15 cellular contexts compared by ENCODE assay signal in the genomic region with DNA sequence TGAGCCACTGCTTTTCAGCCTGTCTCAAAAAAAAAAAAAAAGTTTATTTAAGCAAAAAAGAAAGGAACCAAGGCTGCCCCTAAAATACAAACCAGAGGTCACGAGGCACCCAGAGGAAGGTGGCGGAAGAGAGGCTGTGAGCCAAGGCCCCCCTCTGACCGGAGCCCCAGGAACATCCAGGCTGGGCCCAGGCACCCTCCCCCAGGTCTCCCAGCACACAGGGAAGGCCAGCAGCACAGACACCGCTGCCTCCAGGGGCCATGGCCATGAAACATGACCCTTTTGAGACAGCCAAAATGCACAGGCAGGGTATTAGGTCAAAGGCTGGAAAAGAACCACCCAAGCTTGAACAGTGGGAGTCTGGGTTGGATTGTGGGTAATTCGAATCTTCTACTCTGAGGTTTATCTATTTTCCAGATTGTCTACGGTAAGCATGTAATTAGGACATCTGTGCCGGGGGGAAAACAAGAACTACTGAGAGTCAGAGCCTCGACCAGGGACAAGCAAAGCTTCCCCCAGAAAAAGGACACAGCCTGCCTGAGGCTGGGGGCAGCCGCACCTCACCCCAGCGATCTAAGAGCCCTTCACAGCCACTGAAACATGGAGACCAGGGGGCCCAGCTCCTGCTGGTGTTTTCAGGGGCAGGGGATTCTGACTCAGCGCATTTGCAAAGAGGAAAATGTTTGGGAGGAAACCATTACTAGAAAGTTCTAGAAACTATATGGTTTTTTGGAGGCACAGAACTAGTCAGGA. TPM values are rescaled to one million over a fixed set of nuclear protein-coding genes. Genes with fewer than 3 reads are reported as not detected.
DNase-seq lines count a peak whose midpoint lies in the region; ATAC-seq and TF ChIP-seq lines count a peak whose summit lies in the region.
"Had no signal": no experiment of that assay in that cellular context is flagged by ENCODE, and none has a peak within 500 bp of the region (broad histone marks: within the 10 kb centered on the region; RNA-seq: fewer than 3 reads in every experiment).

No MANE protein-coding gene starts in this region.

- CTCF ChIA-PET in CD8-positive, alpha-beta memory T cell (lab: Charles Lee): no interaction called here
- CTCF ChIA-PET in T-cell (lab: Charles Lee): interaction anchor here in 1 of 2 donors (0.6 kb wide), 1 partner anchor 85 kb away, joined by 4 read pairs; no protein-coding TSS in a partner anchor

- peak overlapping the region in 1 of 8 donors; percentile 73 for H3K27ac Mint-ChIP-seq in CD8-positive, alpha-beta memory T cell
- H3K27ac Mint-ChIP-seq in T-cell (peak overlapping the region; percentile 31 to 39), progenitor cell of endocrine pancreas (peak overlapping the region; percentile 89)

- POLR2A ChIA-PET in CD8-positive, alpha-beta memory T cell (lab: Charles Lee): interaction anchor here (0.5 kb wide), 1 partner anchor 28 kb away, joined by 7 read pairs; no protein-coding TSS in a partner anchor
- POLR2A ChIA-PET in T-cell (lab: Charles Lee): interaction anchor here in 1 of 2 donors (0.6 kb wide), 1 partner anchor 1201 kb away, joined by 3 read pairs; no protein-coding TSS in a partner anchor

- H3K27me3 ChIP-seq in CD8-positive, alpha-beta memory T cell (ENCODE audit: insufficient read depth, low read length, poor library complexity, severe bottlenecking): no peaks in the 10 kb centered on the region
- H3K27me3 ChIP-seq: BLaER1 had no signal

- peaks cover 7% of the 10 kb centered on the region for H3K4me1 ChIP-seq in CD8-positive, alpha-beta memory T cell (ENCODE audit: insufficient read depth, low read length)

- ATAC-seq in T-cell (replicated peaks in 1 of 4) (no peak), GM21360 (IDR thresholded peaks at IDR 0.05; ENCODE audit: unreplicated experiment) (no peak)
- ATAC-seq: stimulated activated effector memory CD8-positive, alpha-beta T cell treated with anti-CD3 and anti-CD28 coated beads, Interleukin-12 subunit alpha, Interleukin-12 subunit beta, amount 100 ng/mL, for 72 hours had no signal

- no peaks in the 10 kb centered on the region for H3K36me3 ChIP-seq in CD8-positive, alpha-beta memory T cell (ENCODE audit: insufficient read depth, low read length)
- H3K36me3 ChIP-seq: WERI-Rb-1 had no signal

- peaks cover 4 to 6% of the 10 kb centered on the region in 2 donors for H3K27me3 Mint-ChIP-seq in CD8-positive, alpha-beta memory T cell
- H3K27me3 Mint-ChIP-seq in T-cell: no peaks in the 10 kb centered on the region
- H3K27me3 Mint-ChIP-seq in progenitor cell of endocrine pancreas: peaks cover 7% of the 10 kb centered on the region

- H3K4me1 Mint-ChIP-seq in CD8-positive, alpha-beta memory T cell: peaks cover 0 to 8% (median 5%) of the 10 kb centered on the region in 3 donors
- H3K4me1 Mint-ChIP-seq in T-cell (peaks cover 8 to 12% (median 9%) of the 10 kb centered on the region in 3 donors), progenitor cell of endocrine pancreas (ENCODE audit: low read depth) (peaks cover 6% of the 10 kb centered on the region)

- no peaks in the 10 kb centered on the region for H3K9me3 Mint-ChIP-seq in CD8-positive, alpha-beta memory T cell
- no peaks in the 10 kb centered on the region for H3K9me3 Mint-ChIP-seq in T-cell
- no peaks in the 10 kb centered on the region for H3K9me3 Mint-ChIP-seq in progenitor cell of endocrine pancreas (ENCODE audit: low read depth)
- H3K9me3 Mint-ChIP-seq: stimulated activated effector memory CD8-positive, alpha-beta T cell treated with anti-CD3 and anti-CD28 coated beads, Interleukin-12 subunit alpha, Interleukin-12 subunit beta, amount 100 ng/mL, for 72 hours had no signal

- H3K36me3 Mint-ChIP-seq in CD8-positive, alpha-beta memory T cell: no peaks in the 10 kb centered on the region
- H3K36me3 Mint-ChIP-seq in T-cell (no peaks in the 10 kb centered on the region), progenitor cell of endocrine pancreas (ENCODE audit: insufficient read depth) (no peaks in the 10 kb centered on the region)

- H3K27ac ChIP-seq in CD8-positive, alpha-beta memory T cell (ENCODE audit: low read depth, low read length): peak overlapping the region; percentile 9
- H3K27ac ChIP-seq: BLaER1, WERI-Rb-1 had no signal

- TF ChIP-seq CTCF in progenitor cell of endocrine pancreas (IDR thresholded peaks at IDR 0.05; ENCODE audit: unreplicated experiment): no peak

- no peaks in the 10 kb centered on the region for H3K9me3 ChIP-seq in CD8-positive, alpha-beta memory T cell (ENCODE audit: low read length)
- H3K9me3 ChIP-seq: BLaER1 had no signal

- H3K4me3 ChIP-seq in CD8-positive, alpha-beta memory T cell (ENCODE audit: low read length): no peak overlapping the region
- H3K4me3 ChIP-seq: BLaER1 had no signal

- peak overlapping the region in 2 of 7 donors; percentile 28 to 39 for H3K4me3 Mint-ChIP-seq in CD8-positive, alpha-beta memory T cell
- H3K4me3 Mint-ChIP-seq in T-cell: no peak overlapping the region
- H3K4me3 Mint-ChIP-seq in progenitor cell of endocrine pancreas (ENCODE audit: low read depth): no peak overlapping the region
- H3K4me3 Mint-ChIP-seq: stimulated activated effector memory CD8-positive, alpha-beta T cell treated with anti-CD3 and anti-CD28 coated beads, Interleukin-12 subunit alpha, Interleukin-12 subunit beta, amount 100 ng/mL, for 72 hours had no signal

- no peak for DNase-seq in CD8-positive, alpha-beta memory T cell
- no peak for DNase-seq in T-cell
- DNase-seq in islet precursor cell: peak; percentile 72
- no peak for DNase-seq in progenitor cell of endocrine pancreas (ENCODE audit: low spot score, unreplicated experiment)
- no peak for DNase-seq in mesenteric fat pad (ENCODE audit: low spot score)
- no peak for DNase-seq in GOT3 (lab: John Stamatoyannopoulos, UW)
- DNase-seq in NCI-H748 treated with DMSO at 0.1 percent for 48 hours (lab: John Stamatoyannopoulos, UW): no peak
- DNase-seq: GDM1, NCI-H1417, NCI-H774, posterior cingulate gyrus, WERI-Rb-1 had no signal

RNA-seq across cellular contexts. Expression of a gene that starts 8.4 kb away (rescaled TPM):
- under 1 TPM; 0.94 to 0.95 TPM for total RNA-seq in CD8-positive, alpha-beta memory T cell
- polyA plus RNA-seq in CD8-positive, alpha-beta memory T cell: 1.7 TPM
- total RNA-seq in T-cell: 1 to 10 TPM in 1 of 5 donors, under 1 TPM in 3, not detected in 1; 0.35 to 1.1 (median 0.67) TPM
- total RNA-seq in progenitor cell of endocrine pancreas: 5.5 and 6.1 TPM in 2 replicates
- 3.5 TPM for total RNA-seq in mesenteric fat pad

RNA-seq across cellular contexts. Expression of a gene that starts 35.5 kb away (rescaled TPM):
- 1 to 10 TPM; 7.6 to 8.9 TPM for total RNA-seq in CD8-positive, alpha-beta memory T cell
- polyA plus RNA-seq in CD8-positive, alpha-beta memory T cell: 2.5 TPM
- total RNA-seq in T-cell (10 to 100 TPM in 1 of 5 donors, 1 to 10 TPM in 4; 4.3 to 10.3 (median 8.5) TPM), progenitor cell of endocrine pancreas (78.0 and 86.1 TPM in 2 replicates), mesenteric fat pad (59.1 TPM)

RNA-seq across cellular contexts. Expression of a gene that starts 42.0 kb away (rescaled TPM):
- 10 to 100 TPM; 19.4 to 19.6 TPM for total RNA-seq in CD8-positive, alpha-beta memory T cell
- 11.6 TPM for polyA plus RNA-seq in CD8-positive, alpha-beta memory T cell
- 10 to 100 TPM; 13.0 to 16.7 (median 15.3) TPM for total RNA-seq in T-cell
- 16.5 and 18.3 TPM in 2 replicates for total RNA-seq in progenitor cell of endocrine pancreas
- total RNA-seq in mesenteric fat pad: 55.5 TPM

RNA-seq across cellular contexts. Expression of a gene that starts 55.1 kb away (rescaled TPM):
- total RNA-seq in CD8-positive, alpha-beta memory T cell: 100 to 1,000 TPM; 112 to 117 TPM
- polyA plus RNA-seq in CD8-positive, alpha-beta memory T cell: 17.1 TPM
- 100 to 1,000 TPM in 3 of 5 donors, 10 to 100 TPM in 2; 88.4 to 158 (median 125) TPM for total RNA-seq in T-cell
- 131 and 140 TPM in 2 replicates for total RNA-seq in progenitor cell of endocrine pancreas
- total RNA-seq in mesenteric fat pad: 84.8 TPM
